1 cellular context compared by ENCODE assay signal in the genomic region with DNA sequence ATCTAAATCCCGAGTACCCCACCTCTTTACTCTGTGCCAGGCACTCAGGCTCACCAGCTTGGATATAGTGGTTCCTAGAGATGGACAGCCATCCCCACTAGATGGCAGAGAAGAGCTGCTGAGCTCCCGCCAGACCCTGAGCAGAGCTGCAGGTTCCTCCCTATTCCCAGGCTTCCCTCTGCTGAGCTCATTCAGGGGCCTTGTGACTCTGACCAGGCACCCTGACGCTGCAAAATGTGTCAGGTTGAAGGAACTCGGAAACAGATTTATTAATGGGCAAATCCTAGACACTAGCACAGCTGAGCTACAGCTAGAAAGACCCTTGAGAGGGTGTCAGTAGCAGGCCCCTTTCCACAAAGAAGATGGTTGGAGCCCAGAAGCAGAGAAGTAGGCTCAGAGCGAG.
TF ChIP-seq lines count a peak whose summit lies in the region.

No MANE protein-coding gene starts in this region.

TF ChIP-seq in K562, 482 proteins besides CTCF, POLR2A, EP300 and RAD21 (continued from another document and continues in another):
- TF ChIP-seq, protein P1, sequence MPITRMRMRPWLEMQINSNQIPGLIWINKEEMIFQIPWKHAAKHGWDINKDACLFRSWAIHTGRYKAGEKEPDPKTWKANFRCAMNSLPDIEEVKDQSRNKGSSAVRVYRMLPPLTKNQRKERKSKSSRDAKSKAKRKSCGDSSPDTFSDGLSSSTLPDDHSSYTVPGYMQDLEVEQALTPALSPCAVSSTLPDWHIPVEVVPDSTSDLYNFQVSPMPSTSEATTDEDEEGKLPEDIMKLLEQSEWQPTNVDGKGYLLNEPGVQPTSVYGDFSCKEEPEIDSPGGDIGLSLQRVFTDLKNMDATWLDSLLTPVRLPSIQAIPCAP (CRISPR knock-in tag; IDR thresholded peaks at IDR 0.05; ENCODE audit: borderline replicate concordance) = no peak
- TF ChIP-seq CEBPG (CRISPR knock-in tag; IDR thresholded peaks at IDR 0.05) = no peak
- TF ChIP-seq CEBPG (tag; conservative IDR thresholded peaks at IDR 0.05 in 1 of 2, IDR thresholded peaks at IDR 0.05 in 1 of 2) = no peak
- TF ChIP-seq, protein P2, sequence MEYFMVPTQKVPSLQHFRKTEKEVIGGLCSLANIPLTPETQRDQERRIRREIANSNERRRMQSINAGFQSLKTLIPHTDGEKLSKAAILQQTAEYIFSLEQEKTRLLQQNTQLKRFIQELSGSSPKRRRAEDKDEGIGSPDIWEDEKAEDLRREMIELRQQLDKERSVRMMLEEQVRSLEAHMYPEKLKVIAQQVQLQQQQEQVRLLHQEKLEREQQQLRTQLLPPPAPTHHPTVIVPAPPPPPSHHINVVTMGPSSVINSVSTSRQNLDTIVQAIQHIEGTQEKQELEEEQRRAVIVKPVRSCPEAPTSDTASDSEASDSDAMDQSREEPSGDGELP (CRISPR knock-in tag; IDR thresholded peaks at IDR 0.05; ENCODE audit: borderline replicate concordance) = no peak; the same call in 1 of the 2 replicates
- TF ChIP-seq ZNF197 (CRISPR knock-in tag; IDR thresholded peaks at IDR 0.05; ENCODE audit: low read depth) = no peak
- no peak for TF ChIP-seq ESRRB (CRISPR knock-in tag; IDR thresholded peaks at IDR 0.05; ENCODE audit: borderline replicate concordance)
- TF ChIP-seq ETV6 (IDR thresholded peaks at IDR 0.05; ENCODE audit: borderline replicate concordance in 1 of 2, low read depth in 2 of 2, low read length in 1 of 2) = no peak
- TF ChIP-seq ETV6 (CRISPR knock-in tag; IDR thresholded peaks at IDR 0.05; ENCODE audit: borderline replicate concordance) = no peak
- no peak for TF ChIP-seq ILF3 (IDR thresholded peaks at IDR 0.05; ENCODE audit: borderline replicate concordance)
- TF ChIP-seq, protein P3, sequence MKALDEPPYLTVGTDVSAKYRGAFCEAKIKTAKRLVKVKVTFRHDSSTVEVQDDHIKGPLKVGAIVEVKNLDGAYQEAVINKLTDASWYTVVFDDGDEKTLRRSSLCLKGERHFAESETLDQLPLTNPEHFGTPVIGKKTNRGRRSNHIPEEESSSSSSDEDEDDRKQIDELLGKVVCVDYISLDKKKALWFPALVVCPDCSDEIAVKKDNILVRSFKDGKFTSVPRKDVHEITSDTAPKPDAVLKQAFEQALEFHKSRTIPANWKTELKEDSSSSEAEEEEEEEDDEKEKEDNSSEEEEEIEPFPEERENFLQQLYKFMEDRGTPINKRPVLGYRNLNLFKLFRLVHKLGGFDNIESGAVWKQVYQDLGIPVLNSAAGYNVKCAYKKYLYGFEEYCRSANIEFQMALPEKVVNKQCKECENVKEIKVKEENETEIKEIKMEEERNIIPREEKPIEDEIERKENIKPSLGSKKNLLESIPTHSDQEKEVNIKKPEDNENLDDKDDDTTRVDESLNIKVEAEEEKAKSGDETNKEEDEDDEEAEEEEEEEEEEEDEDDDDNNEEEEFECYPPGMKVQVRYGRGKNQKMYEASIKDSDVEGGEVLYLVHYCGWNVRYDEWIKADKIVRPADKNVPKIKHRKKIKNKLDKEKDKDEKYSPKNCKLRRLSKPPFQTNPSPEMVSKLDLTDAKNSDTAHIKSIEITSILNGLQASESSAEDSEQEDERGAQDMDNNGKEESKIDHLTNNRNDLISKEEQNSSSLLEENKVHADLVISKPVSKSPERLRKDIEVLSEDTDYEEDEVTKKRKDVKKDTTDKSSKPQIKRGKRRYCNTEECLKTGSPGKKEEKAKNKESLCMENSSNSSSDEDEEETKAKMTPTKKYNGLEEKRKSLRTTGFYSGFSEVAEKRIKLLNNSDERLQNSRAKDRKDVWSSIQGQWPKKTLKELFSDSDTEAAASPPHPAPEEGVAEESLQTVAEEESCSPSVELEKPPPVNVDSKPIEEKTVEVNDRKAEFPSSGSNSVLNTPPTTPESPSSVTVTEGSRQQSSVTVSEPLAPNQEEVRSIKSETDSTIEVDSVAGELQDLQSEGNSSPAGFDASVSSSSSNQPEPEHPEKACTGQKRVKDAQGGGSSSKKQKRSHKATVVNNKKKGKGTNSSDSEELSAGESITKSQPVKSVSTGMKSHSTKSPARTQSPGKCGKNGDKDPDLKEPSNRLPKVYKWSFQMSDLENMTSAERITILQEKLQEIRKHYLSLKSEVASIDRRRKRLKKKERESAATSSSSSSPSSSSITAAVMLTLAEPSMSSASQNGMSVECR (CRISPR knock-in tag; IDR thresholded peaks at IDR 0.05) = no peak
- TF ChIP-seq NCOA4 (IDR thresholded peaks at IDR 0.05; ENCODE audit: partially characterized antibody) = no peak
- TF ChIP-seq NCOR1 (IDR thresholded peaks at IDR 0.05) = no peak
- TF ChIP-seq ZFPM2 (CRISPR knock-in tag; IDR thresholded peaks at IDR 0.05) = no peak
- no peak for TF ChIP-seq HMGN3 (IDR thresholded peaks at IDR 0.05; ENCODE audit: borderline replicate concordance, extremely low read depth, insufficient read length, low read depth, low read length)
- TF ChIP-seq ESRRA (IDR thresholded peaks at IDR 0.05; ENCODE audit: borderline replicate concordance, low read depth) = no peak
- TF ChIP-seq ZNF134 (CRISPR knock-in tag; conservative IDR thresholded peaks at IDR 0.05) = no peak
- TF ChIP-seq MCM7 (IDR thresholded peaks at IDR 0.05) = no peak
- TF ChIP-seq ILK (tag; IDR thresholded peaks at IDR 0.05; ENCODE audit: borderline replicate concordance, low read depth) = no peak
- TF ChIP-seq NFE2L1 (tag; IDR thresholded peaks at IDR 0.05; ENCODE audit: borderline replicate concordance, low read depth) = no peak
- TF ChIP-seq TCF7 (IDR thresholded peaks at IDR 0.05; ENCODE audit: borderline replicate concordance) = no peak
- TF ChIP-seq RNF2 (IDR thresholded peaks at IDR 0.05) = no peak
- TF ChIP-seq, protein P4, sequence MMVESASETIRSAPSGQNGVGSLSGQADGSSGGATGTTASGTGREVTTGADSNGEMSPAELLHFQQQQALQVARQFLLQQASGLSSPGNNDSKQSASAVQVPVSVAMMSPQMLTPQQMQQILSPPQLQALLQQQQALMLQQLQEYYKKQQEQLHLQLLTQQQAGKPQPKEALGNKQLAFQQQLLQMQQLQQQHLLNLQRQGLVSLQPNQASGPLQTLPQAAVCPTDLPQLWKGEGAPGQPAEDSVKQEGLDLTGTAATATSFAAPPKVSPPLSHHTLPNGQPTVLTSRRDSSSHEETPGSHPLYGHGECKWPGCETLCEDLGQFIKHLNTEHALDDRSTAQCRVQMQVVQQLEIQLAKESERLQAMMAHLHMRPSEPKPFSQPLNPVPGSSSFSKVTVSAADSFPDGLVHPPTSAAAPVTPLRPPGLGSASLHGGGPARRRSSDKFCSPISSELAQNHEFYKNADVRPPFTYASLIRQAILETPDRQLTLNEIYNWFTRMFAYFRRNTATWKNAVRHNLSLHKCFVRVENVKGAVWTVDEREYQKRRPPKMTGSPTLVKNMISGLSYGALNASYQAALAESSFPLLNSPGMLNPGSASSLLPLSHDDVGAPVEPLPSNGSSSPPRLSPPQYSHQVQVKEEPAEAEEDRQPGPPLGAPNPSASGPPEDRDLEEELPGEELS (CRISPR knock-in tag; IDR thresholded peaks at IDR 0.05; ENCODE audit: borderline replicate concordance) = no peak
- TF ChIP-seq RBM15 (IDR thresholded peaks at IDR 0.05; ENCODE audit: insufficient read depth, low read length) = no peak
- TF ChIP-seq, protein P5, sequence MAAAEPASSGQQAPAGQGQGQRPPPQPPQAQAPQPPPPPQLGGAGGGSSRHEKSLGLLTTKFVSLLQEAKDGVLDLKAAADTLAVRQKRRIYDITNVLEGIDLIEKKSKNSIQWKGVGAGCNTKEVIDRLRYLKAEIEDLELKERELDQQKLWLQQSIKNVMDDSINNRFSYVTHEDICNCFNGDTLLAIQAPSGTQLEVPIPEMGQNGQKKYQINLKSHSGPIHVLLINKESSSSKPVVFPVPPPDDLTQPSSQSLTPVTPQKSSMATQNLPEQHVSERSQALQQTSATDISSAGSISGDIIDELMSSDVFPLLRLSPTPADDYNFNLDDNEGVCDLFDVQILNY (CRISPR knock-in tag; IDR thresholded peaks at IDR 0.05) = no peak
- no peak for TF ChIP-seq ELF1 (tag; IDR thresholded peaks at IDR 0.05)
- TF ChIP-seq, protein P6, sequence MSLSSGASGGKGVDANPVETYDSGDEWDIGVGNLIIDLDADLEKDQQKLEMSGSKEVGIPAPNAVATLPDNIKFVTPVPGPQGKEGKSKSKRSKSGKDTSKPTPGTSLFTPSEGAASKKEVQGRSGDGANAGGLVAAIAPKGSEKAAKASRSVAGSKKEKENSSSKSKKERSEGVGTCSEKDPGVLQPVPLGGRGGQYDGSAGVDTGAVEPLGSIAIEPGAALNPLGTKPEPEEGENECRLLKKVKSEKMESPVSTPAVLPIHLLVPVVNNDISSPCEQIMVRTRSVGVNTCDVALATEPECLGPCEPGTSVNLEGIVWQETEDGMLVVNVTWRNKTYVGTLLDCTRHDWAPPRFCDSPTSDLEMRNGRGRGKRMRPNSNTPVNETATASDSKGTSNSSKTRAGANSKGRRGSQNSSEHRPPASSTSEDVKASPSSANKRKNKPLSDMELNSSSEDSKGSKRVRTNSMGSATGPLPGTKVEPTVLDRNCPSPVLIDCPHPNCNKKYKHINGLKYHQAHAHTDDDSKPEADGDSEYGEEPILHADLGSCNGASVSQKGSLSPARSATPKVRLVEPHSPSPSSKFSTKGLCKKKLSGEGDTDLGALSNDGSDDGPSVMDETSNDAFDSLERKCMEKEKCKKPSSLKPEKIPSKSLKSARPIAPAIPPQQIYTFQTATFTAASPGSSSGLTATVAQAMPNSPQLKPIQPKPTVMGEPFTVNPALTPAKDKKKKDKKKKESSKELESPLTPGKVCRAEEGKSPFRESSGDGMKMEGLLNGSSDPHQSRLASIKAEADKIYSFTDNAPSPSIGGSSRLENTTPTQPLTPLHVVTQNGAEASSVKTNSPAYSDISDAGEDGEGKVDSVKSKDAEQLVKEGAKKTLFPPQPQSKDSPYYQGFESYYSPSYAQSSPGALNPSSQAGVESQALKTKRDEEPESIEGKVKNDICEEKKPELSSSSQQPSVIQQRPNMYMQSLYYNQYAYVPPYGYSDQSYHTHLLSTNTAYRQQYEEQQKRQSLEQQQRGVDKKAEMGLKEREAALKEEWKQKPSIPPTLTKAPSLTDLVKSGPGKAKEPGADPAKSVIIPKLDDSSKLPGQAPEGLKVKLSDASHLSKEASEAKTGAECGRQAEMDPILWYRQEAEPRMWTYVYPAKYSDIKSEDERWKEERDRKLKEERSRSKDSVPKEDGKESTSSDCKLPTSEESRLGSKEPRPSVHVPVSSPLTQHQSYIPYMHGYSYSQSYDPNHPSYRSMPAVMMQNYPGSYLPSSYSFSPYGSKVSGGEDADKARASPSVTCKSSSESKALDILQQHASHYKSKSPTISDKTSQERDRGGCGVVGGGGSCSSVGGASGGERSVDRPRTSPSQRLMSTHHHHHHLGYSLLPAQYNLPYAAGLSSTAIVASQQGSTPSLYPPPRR (CRISPR knock-in tag; IDR thresholded peaks at IDR 0.05; ENCODE audit: borderline replicate concordance) = no peak
- TF ChIP-seq RFX7 (CRISPR knock-in tag; IDR thresholded peaks at IDR 0.05) = no peak
- TF ChIP-seq, protein P7, sequence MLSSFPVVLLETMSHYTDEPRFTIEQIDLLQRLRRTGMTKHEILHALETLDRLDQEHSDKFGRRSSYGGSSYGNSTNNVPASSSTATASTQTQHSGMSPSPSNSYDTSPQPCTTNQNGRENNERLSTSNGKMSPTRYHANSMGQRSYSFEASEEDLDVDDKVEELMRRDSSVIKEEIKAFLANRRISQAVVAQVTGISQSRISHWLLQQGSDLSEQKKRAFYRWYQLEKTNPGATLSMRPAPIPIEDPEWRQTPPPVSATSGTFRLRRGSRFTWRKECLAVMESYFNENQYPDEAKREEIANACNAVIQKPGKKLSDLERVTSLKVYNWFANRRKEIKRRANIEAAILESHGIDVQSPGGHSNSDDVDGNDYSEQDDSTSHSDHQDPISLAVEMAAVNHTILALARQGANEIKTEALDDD (IDR thresholded peaks at IDR 0.05) = no peak
- peak; percentile 84 for TF ChIP-seq SMC3 (conservative IDR thresholded peaks at IDR 0.05; ENCODE audit: insufficient read depth, low read depth, low read length)
